ENCODE assay signal across 19 cellular contexts in the genomic region with DNA sequence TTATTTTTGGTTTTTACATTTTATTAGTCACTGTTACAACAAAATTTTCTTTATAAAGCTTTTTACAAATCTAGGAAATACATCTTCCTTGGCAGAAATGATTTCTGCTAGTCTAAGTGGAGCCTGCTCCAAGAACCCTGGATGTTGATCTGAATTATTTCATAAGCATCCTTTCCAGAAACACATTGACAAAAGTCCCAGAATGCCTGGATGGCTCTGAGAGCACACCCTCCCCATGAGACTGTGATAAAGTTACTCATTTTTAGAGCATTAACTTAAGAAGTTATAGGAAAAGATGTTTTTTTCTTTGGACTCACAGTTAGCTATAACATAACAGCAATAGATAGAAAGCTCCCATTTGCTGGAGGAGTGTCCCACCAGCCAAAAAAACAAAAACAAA.
"Had no signal": no experiment of that assay in that cellular context is flagged by ENCODE, and none has a peak within 500 bp of the region (broad histone marks: within the 10 kb centered on the region; RNA-seq: fewer than 3 reads in every experiment).

No MANE protein-coding gene starts in this region.

- ATAC-seq: activated CD4-positive, CD25-positive, alpha-beta regulatory T cell treated with anti-CD3 and anti-CD28 coated beads, Interleukin-2, amount 50 U/mL, for 24 hours; activated CD8-positive, alpha-beta memory T cell treated with anti-CD3 and anti-CD28 coated beads, Interleukin-2, amount 10 ng/mL, durations not matched to agents 7 days and 5 days; activated CD8-positive, alpha-beta T cell treated with anti-CD3 and anti-CD28 coated beads for 36 hours; stimulated activated naive CD8-positive, alpha-beta T cell treated with anti-CD3 and anti-CD28 coated beads, Interleukin-15, amount 100 ng/mL, for 72 hours; T-cell had no signal

- H3K36me3 ChIP-seq: suprapubic skin, tibial nerve had no signal

- H3K9me3 ChIP-seq: suprapubic skin, tibial nerve had no signal

- H3K36me3 Mint-ChIP-seq: activated CD8-positive, alpha-beta memory T cell treated with anti-CD3 and anti-CD28 coated beads, Interleukin-2, amount 10 ng/mL, durations not matched to agents 7 days and 5 days; activated naive CD8-positive, alpha-beta T cell; T-cell had no signal

- H3K4me3 Mint-ChIP-seq: activated CD4-positive, alpha-beta T cell treated with anti-CD3 and anti-CD28 coated beads, Interleukin-2, amount 10 ng/mL, durations not matched to agents 24 days and 14 days; activated CD8-positive, alpha-beta memory T cell treated with anti-CD3 and anti-CD28 coated beads, Interleukin-2, amount 10 ng/mL, durations not matched to agents 7 days and 5 days; activated CD8-positive, alpha-beta T cell treated with anti-CD3 and anti-CD28 coated beads for 36 hours; activated naive CD8-positive, alpha-beta T cell; activated T-helper 1 cell treated with anti-CD3 and anti-CD28 coated beads, Interleukin-12 subunit alpha, Interleukin-12 subunit beta, Interleukin-2, Interleukin-4 antibody, amounts not matched to agents 30 ng/mL and 10 ng/mL and 1 ng/mL, durations not matched to agents 14 hours and 24 hours and 36 hours; stimulated activated naive CD8-positive, alpha-beta T cell treated with anti-CD3 and anti-CD28 coated beads, Interleukin-15, amount 100 ng/mL, for 72 hours; T-cell; T-helper 2 cell treated with Interferon-gamma antibody and Interleukin-4, amounts not matched to agents 5 μg/mL and 100 μg/mL, for 36 hours had no signal

- DNase-seq: activated CD4-positive, alpha-beta T cell treated with anti-CD3 and anti-CD28 coated beads, Interleukin-2, amount 10 ng/mL, durations not matched to agents 24 days and 14 days; activated CD8-positive, alpha-beta memory T cell treated with anti-CD3 and anti-CD28 coated beads, Interleukin-2, amount 10 ng/mL, durations not matched to agents 7 days and 5 days; activated CD8-positive, alpha-beta T cell treated with anti-CD3 and anti-CD28 coated beads for 36 hours; activated T-cell treated with anti-CD3 and anti-CD28 coated beads for 4 hours; cortex of kidney; hypothalamus; retina; stimulated activated CD4-positive, alpha-beta T cell treated with anti-CD3 and anti-CD28 coated beads, Interleukin-12 subunit alpha, Interleukin-12 subunit beta, amount 100 ng/mL, for 4 hours; stimulated activated naive CD8-positive, alpha-beta T cell treated with anti-CD3 and anti-CD28 coated beads, Interleukin-15, amount 100 ng/mL, for 72 hours; T-cell had no signal

- H3K27me3 Mint-ChIP-seq: activated CD4-positive, alpha-beta T cell treated with anti-CD3 and anti-CD28 coated beads, Interleukin-2, amount 10 ng/mL, durations not matched to agents 24 days and 14 days; activated CD8-positive, alpha-beta memory T cell treated with anti-CD3 and anti-CD28 coated beads, Interleukin-2, amount 10 ng/mL, durations not matched to agents 7 days and 5 days; activated CD8-positive, alpha-beta T cell treated with anti-CD3 and anti-CD28 coated beads for 36 hours; activated naive CD8-positive, alpha-beta T cell; progenitor cell of endocrine pancreas; stimulated activated naive CD8-positive, alpha-beta T cell treated with anti-CD3 and anti-CD28 coated beads, Interleukin-15, amount 100 ng/mL, for 72 hours; T-cell had no signal

- H3K27ac ChIP-seq: epithelial cell of prostate, VCaP had no signal

- H3K4me3 ChIP-seq: suprapubic skin, tibial nerve had no signal

- H3K9me3 Mint-ChIP-seq: activated CD4-positive, alpha-beta T cell treated with anti-CD3 and anti-CD28 coated beads, Interleukin-2, amount 10 ng/mL, durations not matched to agents 24 days and 14 days; activated CD8-positive, alpha-beta T cell treated with anti-CD3 and anti-CD28 coated beads for 36 hours; T-helper 2 cell treated with Interferon-gamma antibody and Interleukin-4, amounts not matched to agents 5 μg/mL and 100 μg/mL, for 36 hours had no signal

- H3K4me1 Mint-ChIP-seq: activated CD4-positive, alpha-beta T cell treated with anti-CD3 and anti-CD28 coated beads, Interleukin-2, amount 10 ng/mL, durations not matched to agents 24 days and 14 days; activated CD8-positive, alpha-beta memory T cell treated with anti-CD3 and anti-CD28 coated beads, Interleukin-2, amount 10 ng/mL, durations not matched to agents 7 days and 5 days; stimulated activated naive CD8-positive, alpha-beta T cell treated with anti-CD3 and anti-CD28 coated beads, Interleukin-15, amount 100 ng/mL, for 72 hours; T-cell had no signal

- H3K27me3 ChIP-seq: suprapubic skin, tibial nerve had no signal

- H3K27ac Mint-ChIP-seq: activated CD4-positive, alpha-beta T cell treated with anti-CD3 and anti-CD28 coated beads, Interleukin-2, amount 10 ng/mL, durations not matched to agents 24 days and 14 days; activated CD8-positive, alpha-beta memory T cell treated with anti-CD3 and anti-CD28 coated beads, Interleukin-2, amount 10 ng/mL, durations not matched to agents 7 days and 5 days; activated CD8-positive, alpha-beta T cell treated with anti-CD3 and anti-CD28 coated beads for 36 hours; activated naive CD8-positive, alpha-beta T cell; activated T-helper 1 cell treated with anti-CD3 and anti-CD28 coated beads, Interleukin-12 subunit alpha, Interleukin-12 subunit beta, Interleukin-2, Interleukin-4 antibody, amounts not matched to agents 30 ng/mL and 10 ng/mL and 1 ng/mL, durations not matched to agents 14 hours and 24 hours and 36 hours; progenitor cell of endocrine pancreas; stimulated activated naive CD8-positive, alpha-beta T cell treated with anti-CD3 and anti-CD28 coated beads, Interleukin-15, amount 100 ng/mL, for 72 hours; T-cell; T-helper 2 cell treated with Interferon-gamma antibody and Interleukin-4, amounts not matched to agents 5 μg/mL and 100 μg/mL, for 36 hours had no signal
